13 cellular contexts compared by ENCODE assay signal in the genomic region with DNA sequence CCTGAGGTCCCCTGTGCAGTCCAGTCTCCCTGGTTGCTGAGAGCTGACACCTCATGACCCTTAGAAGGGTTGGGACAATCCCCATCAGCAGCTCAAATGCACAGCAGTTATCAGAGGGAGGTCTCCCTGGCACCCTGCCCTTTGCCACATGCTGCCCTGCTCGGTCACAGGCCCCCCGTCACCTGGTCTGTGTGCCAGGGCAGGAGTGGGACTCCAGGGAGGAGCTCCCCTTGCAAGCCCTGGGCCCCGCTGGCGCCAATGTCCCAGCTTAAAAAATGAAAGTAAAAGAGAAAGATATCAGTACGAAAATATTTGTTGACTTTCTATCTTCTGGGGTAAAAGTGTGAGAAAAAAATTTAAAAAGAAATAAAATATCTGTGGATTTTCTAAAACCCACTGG.
DNase-seq lines count a peak whose midpoint lies in the region; ATAC-seq and TF ChIP-seq lines count a peak whose summit lies in the region.
"Had no signal": no experiment of that assay in that cellular context is flagged by ENCODE, and none has a peak within 500 bp of the region (broad histone marks: within the 10 kb centered on the region; RNA-seq: fewer than 3 reads in every experiment).

No MANE protein-coding gene starts in this region.

- H3F3A ChIP-seq in MM.1S (ENCODE audit: insufficient read depth, low read length) = no peaks in the 10 kb centered on the region

- no peaks in the 10 kb centered on the region for H3K9me3 ChIP-seq in MM.1S (replicated peaks; ENCODE audit: insufficient read depth, low read length)

- H3K4me3 ChIP-seq in MM.1S (ENCODE audit: low read length) = peak overlapping the region; percentile 67
- no peak overlapping the region for H3K4me3 ChIP-seq in dorsolateral prefrontal cortex
- no peak overlapping the region for H3K4me3 ChIP-seq in H7 (ENCODE audit: insufficient read depth, low read depth, low read length)
- H3K4me3 ChIP-seq: GM23338, right atrium auricular region, tibial nerve had no signal

- H3K27ac ChIP-seq in MM.1S (ENCODE audit: low read length) (no peak overlapping the region), dorsolateral prefrontal cortex (peak overlapping the region; percentile 73 to 100 (median 99))

- H3K27ac Mint-ChIP-seq in activated T-cell treated with anti-CD3 and anti-CD28 coated beads, Interleukin-2, amount 50 U/mL, for 72 hours = peak overlapping the region; percentile 64
- peak overlapping the region; percentile 8 for H3K27ac Mint-ChIP-seq in stimulated activated memory B cell treated with anti-CD40 and anti-IgM and Interleukin-4, amounts not matched to agents 10 μg/mL and 1 μg/mL and 100 μg/mL, for 72 hours
- H3K27ac Mint-ChIP-seq: activated naive CD4-positive, alpha-beta T cell treated with anti-CD3 and anti-CD28 coated beads, Interleukin-2, amount 50 U/mL, for 24 hours; GM23338 had no signal

- intact Hi-C loops in dorsolateral prefrontal cortex (cut with DNase I) = loop anchor here (5.0 kb wide), 1 partner anchor 68 kb away; no protein-coding TSS in a partner anchor

- TF ChIP-seq CTCF in MM.1S (IDR thresholded peaks at IDR 0.05; ENCODE audit: low read length) = no peak
- TF ChIP-seq CTCF in dorsolateral prefrontal cortex (IDR thresholded peaks at IDR 0.05 in 54 of 56, conservative IDR thresholded peaks at IDR 0.05 in 2 of 56; ENCODE audit: low read depth in 1 of 56, partially characterized antibody in 56 of 56) = no peak

- H3K27me3 Mint-ChIP-seq in activated T-cell treated with anti-CD3 and anti-CD28 coated beads, Interleukin-2, amount 50 U/mL, for 72 hours (ENCODE audit: low read depth) = peaks cover 19% of the 10 kb centered on the region
- H3K27me3 Mint-ChIP-seq in stimulated activated memory B cell treated with anti-CD40 and anti-IgM and Interleukin-4, amounts not matched to agents 10 μg/mL and 1 μg/mL and 100 μg/mL, for 72 hours = peaks cover 23% of the 10 kb centered on the region
- H3K27me3 Mint-ChIP-seq: activated naive CD4-positive, alpha-beta T cell treated with anti-CD3 and anti-CD28 coated beads, Interleukin-2, amount 50 U/mL, for 24 hours had no signal

- peak overlapping the region; percentile 61 for H3K9ac ChIP-seq in MM.1S (ENCODE audit: low read length)

- H3K79me2 ChIP-seq in MM.1S (ENCODE audit: low read length) = no peaks in the 10 kb centered on the region

- H3K4me3 Mint-ChIP-seq in activated T-cell treated with anti-CD3 and anti-CD28 coated beads, Interleukin-2, amount 50 U/mL, for 72 hours = peak overlapping the region; percentile 29 to 80
- peak overlapping the region; percentile 60 for H3K4me3 Mint-ChIP-seq in stimulated activated memory B cell treated with anti-CD40 and anti-IgM and Interleukin-4, amounts not matched to agents 10 μg/mL and 1 μg/mL and 100 μg/mL, for 72 hours
- H3K4me3 Mint-ChIP-seq: activated naive CD4-positive, alpha-beta T cell treated with anti-CD3 and anti-CD28 coated beads, Interleukin-2, amount 50 U/mL, for 24 hours; GM23338 had no signal

- H3K4me1 Mint-ChIP-seq in activated T-cell treated with anti-CD3 and anti-CD28 coated beads, Interleukin-2, amount 50 U/mL, for 72 hours (ENCODE audit: low read depth) = peaks cover 11% of the 10 kb centered on the region
- H3K4me1 Mint-ChIP-seq in stimulated activated memory B cell treated with anti-CD40 and anti-IgM and Interleukin-4, amounts not matched to agents 10 μg/mL and 1 μg/mL and 100 μg/mL, for 72 hours = peaks cover 34% of the 10 kb centered on the region
- H3K4me1 Mint-ChIP-seq: activated naive CD4-positive, alpha-beta T cell treated with anti-CD3 and anti-CD28 coated beads, Interleukin-2, amount 50 U/mL, for 24 hours; GM23338 had no signal

- H2AFZ ChIP-seq in MM.1S (ENCODE audit: low read length) = peak overlapping the region; percentile 100
- H2AFZ ChIP-seq: GM23338 had no signal

- H3K36me3 ChIP-seq in MM.1S (replicated peaks; ENCODE audit: insufficient read depth, low read length) (no peaks in the 10 kb centered on the region), H7 (replicated peaks; ENCODE audit: control insufficient read depth, insufficient read depth, low read length) (no peaks in the 10 kb centered on the region)
- H3K36me3 ChIP-seq: right atrium auricular region, tibial nerve had no signal

- 0 out of 2 replicates have a peak, but pooled peaks cover 7% of the 10 kb centered on the region for H3K4me1 ChIP-seq in MM.1S (ENCODE audit: low read length)

- no peak for DNase-seq in activated T-cell treated with anti-CD3 and anti-CD28 coated beads, Interleukin-2, amount 50 U/mL, for 72 hours
- DNase-seq in activated T-cell treated with anti-CD3 and anti-CD28 coated beads, Interleukin-2, amount 50 U/mL, for 1 hour = no peak
- DNase-seq in MM.1S = peak; percentile 22
- DNase-seq in dorsolateral prefrontal cortex = no peak
- DNase-seq in SK-N-DZ (ENCODE audit: low spot score) = no peak
- DNase-seq in nucleus accumbens (lab: John Stamatoyannopoulos, UW) = no peak
- no peak for DNase-seq in H7
- DNase-seq: NCI-H2081 treated with DMSO at 0.1 percent for 48 hours had no signal

- no peaks in the 10 kb centered on the region for H4K20me1 ChIP-seq in MM.1S (ENCODE audit: insufficient read depth, low read length)

- ATAC-seq in activated T-cell treated with anti-CD3 and anti-CD28 coated beads, Interleukin-2, amount 50 U/mL, for 72 hours (replicated peaks in 1 of 2) = peak in 1 of 2 donors; percentile 36
- peak; percentile 31 for ATAC-seq in stimulated activated memory B cell treated with anti-CD40 and anti-IgM and Interleukin-4, amounts not matched to agents 10 μg/mL and 1 μg/mL and 100 μg/mL, for 72 hours
- ATAC-seq: GM23338 had no signal

- H3K9me2 ChIP-seq in MM.1S (replicated peaks; ENCODE audit: insufficient read depth, low read length) = no peaks in the 10 kb centered on the region

- H3K9me3 Mint-ChIP-seq in activated T-cell treated with anti-CD3 and anti-CD28 coated beads, Interleukin-2, amount 50 U/mL, for 72 hours = peaks cover 3 to 6% of the 10 kb centered on the region in 2 donors
- peaks cover 12% of the 10 kb centered on the region for H3K9me3 Mint-ChIP-seq in stimulated activated memory B cell treated with anti-CD40 and anti-IgM and Interleukin-4, amounts not matched to agents 10 μg/mL and 1 μg/mL and 100 μg/mL, for 72 hours

- H3K4me2 ChIP-seq in MM.1S (ENCODE audit: low read depth, low read length) = peak overlapping the region; percentile 97
- H3K4me2 ChIP-seq: GM23338 had no signal

- H3K27me3 ChIP-seq in MM.1S (replicated peaks; ENCODE audit: insufficient read depth, low read length) = no peaks in the 10 kb centered on the region
- no peaks in the 10 kb centered on the region for H3K27me3 ChIP-seq in dorsolateral prefrontal cortex
- no peaks in the 10 kb centered on the region for H3K27me3 ChIP-seq in H7 (ENCODE audit: control insufficient read depth, insufficient read depth, low read length)
- H3K27me3 ChIP-seq: right atrium auricular region, tibial nerve had no signal

- peaks cover 1 to 4% of the 10 kb centered on the region in 2 donors for H3K36me3 Mint-ChIP-seq in activated T-cell treated with anti-CD3 and anti-CD28 coated beads, Interleukin-2, amount 50 U/mL, for 72 hours (ENCODE audit: insufficient read depth in 2 of 2)
- H3K36me3 Mint-ChIP-seq in stimulated activated memory B cell treated with anti-CD40 and anti-IgM and Interleukin-4, amounts not matched to agents 10 μg/mL and 1 μg/mL and 100 μg/mL, for 72 hours = peaks cover 4% of the 10 kb centered on the region
- H3K36me3 Mint-ChIP-seq: activated naive CD4-positive, alpha-beta T cell treated with anti-CD3 and anti-CD28 coated beads, Interleukin-2, amount 50 U/mL, for 24 hours had no signal
